ENCODE assay signal across 15 cellular contexts in the genomic region with DNA sequence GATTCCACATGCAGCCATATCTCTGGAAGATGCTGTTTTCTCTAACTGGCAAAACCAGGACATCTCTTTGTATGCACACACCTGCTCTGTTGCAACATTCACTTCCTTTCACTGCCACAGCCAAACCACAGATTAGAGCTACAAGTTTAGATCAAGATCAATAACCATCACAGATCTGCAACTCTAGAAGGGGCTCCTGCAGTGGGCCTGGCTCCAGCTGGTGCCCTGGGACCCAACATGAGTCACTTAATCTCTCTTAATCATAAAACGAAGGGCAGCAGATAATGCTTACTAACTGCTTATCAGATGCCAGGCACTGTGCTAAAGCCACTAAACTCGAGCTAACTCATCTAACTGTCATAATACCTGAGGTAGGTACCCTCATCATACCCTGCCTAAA. TPM values are rescaled to one million over a fixed set of nuclear protein-coding genes. Genes with fewer than 3 reads are reported as not detected.
DNase-seq lines count a peak whose midpoint lies in the region; ATAC-seq and TF ChIP-seq lines count a peak whose summit lies in the region.
"Had no signal": no experiment of that assay in that cellular context is flagged by ENCODE, and none has a peak within 500 bp of the region (broad histone marks: within the 10 kb centered on the region; RNA-seq: fewer than 3 reads in every experiment).

No MANE protein-coding gene starts in this region.

- DNase-seq in BE2C (peak; percentile 42), DMS53 treated with DMSO at 0.1 percent for 48 hours (lab: John Stamatoyannopoulos, UW; ENCODE audit: unreplicated experiment) (peak; percentile 24), NCI-H82 (lab: John Stamatoyannopoulos, UW) (peak; percentile 71), CD1c-positive myeloid dendritic cell (ENCODE audit: extremely low spot score) (no peak), occipital lobe (lab: John Stamatoyannopoulos, UW) (no peak), NCI-H1048 (lab: John Stamatoyannopoulos, UW) (no peak)
- DNase-seq: HFFc6, hippocampal formation, left ventricle myocardium inferior, NCI-H774, SHP77 treated with DMSO at 0.1 percent for 48 hours had no signal

- H3K9me3 Mint-ChIP-seq in activated T-helper 17 cell treated with anti-CD3 and anti-CD28 coated beads, Interleukin-2, amount 50 U/mL, for 72 hours = no peaks in the 10 kb centered on the region
- H3K9me3 Mint-ChIP-seq: HFFc6, neural progenitor cell had no signal

- no peaks in the 10 kb centered on the region for H3K27me3 ChIP-seq in BE2C
- H3K27me3 ChIP-seq: neural progenitor cell had no signal

- peaks cover 47% of the 10 kb centered on the region for H3K4me1 Mint-ChIP-seq in activated T-helper 17 cell treated with anti-CD3 and anti-CD28 coated beads, Interleukin-2, amount 50 U/mL, for 72 hours

- H3K9me3 ChIP-seq in BE2C = no peaks in the 10 kb centered on the region
- H3K9me3 ChIP-seq: left ventricle myocardium inferior had no signal

- TF ChIP-seq CTCF in BE2C (IDR thresholded peaks at IDR 0.05; ENCODE audit: low read depth, low read length) = no peak

- H3K4me3 Mint-ChIP-seq in activated T-helper 17 cell treated with anti-CD3 and anti-CD28 coated beads, Interleukin-2, amount 50 U/mL, for 72 hours = peak overlapping the region; percentile 26
- H3K4me3 Mint-ChIP-seq: HFFc6, neural progenitor cell had no signal

- H3K27me3 Mint-ChIP-seq in activated T-helper 17 cell treated with anti-CD3 and anti-CD28 coated beads, Interleukin-2, amount 50 U/mL, for 72 hours = no peaks in the 10 kb centered on the region

- peaks cover 12% of the 10 kb centered on the region for H3K36me3 ChIP-seq in BE2C
- H3K36me3 ChIP-seq: left ventricle myocardium inferior, neural progenitor cell had no signal

- peak; percentile 56 for ATAC-seq in activated T-helper 17 cell treated with anti-CD3 and anti-CD28 coated beads, Interleukin-2, amount 50 U/mL, for 72 hours (replicated peaks)
- ATAC-seq in HG02870 (IDR thresholded peaks at IDR 0.05; ENCODE audit: unreplicated experiment) = no peak

- peaks cover 83% of the 10 kb centered on the region for H3K4me1 ChIP-seq in BE2C

- peak overlapping the region; percentile 44 for H3K27ac Mint-ChIP-seq in activated T-helper 17 cell treated with anti-CD3 and anti-CD28 coated beads, Interleukin-2, amount 50 U/mL, for 72 hours
- H3K27ac Mint-ChIP-seq: HFFc6, neural progenitor cell had no signal

- no peak overlapping the region for H3K4me3 ChIP-seq in BE2C (ENCODE audit: low read depth, low read length)
- H3K4me3 ChIP-seq: left ventricle myocardium inferior, neural progenitor cell had no signal

- peaks cover 5% of the 10 kb centered on the region for H3K36me3 Mint-ChIP-seq in activated T-helper 17 cell treated with anti-CD3 and anti-CD28 coated beads, Interleukin-2, amount 50 U/mL, for 72 hours (ENCODE audit: low read depth)

RNA-seq across cellular contexts. Expression of gene SMCO4, which starts 22.1 kb away (rescaled TPM):
- 83.5 TPM for polyA plus RNA-seq in BE2C (2012; ENCODE audit: insufficient read depth, insufficient read length, low read depth)
- 10 to 100 TPM; 49.3 to 82.4 TPM for total RNA-seq in activated T-helper 17 cell treated with anti-CD3 and anti-CD28 coated beads, Interleukin-2, amount 50 U/mL, for 72 hours
- total RNA-seq in occipital lobe = 1.4 TPM
- total RNA-seq: G401 had no signal

Comparison
In these comparisons a context has a peak if more than half of its experiments do, and no peak if none do; other contexts are left out.
1. DNase-seq: peak in BE2C (single experiment), DMS53 treated with DMSO at 0.1 percent for 48 hours (single experiment) and NCI-H82 (single experiment); none in CD1c-positive myeloid dendritic cell (single experiment), occipital lobe (single experiment) and NCI-H1048 (single experiment).
2. RNA of gene SMCO4, which starts 22.1 kb away (total RNA-seq): 49.3 to 82.4 TPM in activated T-helper 17 cell treated with anti-CD3 and anti-CD28 coated beads, Interleukin-2, amount 50 U/mL, for 72 hours; 1.4 TPM in occipital lobe (single experiment); every median in the first group is over 10 times any median in the second.